In the genomic region with DNA sequence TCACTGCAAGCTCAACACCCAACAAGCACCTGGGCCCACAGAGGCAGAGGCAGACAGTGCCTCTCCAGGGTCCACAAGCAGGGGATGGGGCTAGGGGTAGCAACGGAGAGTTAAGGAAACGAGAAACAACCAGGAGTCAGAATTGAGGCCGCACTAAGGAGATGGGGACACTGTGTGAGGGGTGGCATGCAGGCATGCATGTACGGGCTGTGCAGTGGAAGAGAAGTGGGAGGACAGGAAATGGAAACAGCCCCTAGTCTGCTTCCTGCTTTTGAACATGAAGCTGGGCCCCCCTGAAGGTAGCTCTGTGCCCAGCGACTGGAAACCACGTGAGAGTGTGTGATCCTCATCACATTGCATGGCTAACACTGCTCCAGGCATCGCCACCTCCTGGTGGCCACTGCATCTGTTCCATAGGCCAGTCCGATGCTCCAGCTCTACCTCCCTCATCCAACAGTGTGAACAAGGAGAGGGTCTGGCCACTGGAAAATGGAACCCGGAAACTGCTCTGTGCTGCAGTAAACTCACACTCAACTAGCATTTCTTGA, we compare ENCODE assay signal across 9 cellular contexts. TPM values are rescaled to one million over a fixed set of nuclear protein-coding genes. Genes with fewer than 3 reads are reported as not detected.
DNase-seq lines count a peak whose midpoint lies in the region; ATAC-seq and TF ChIP-seq lines count a peak whose summit lies in the region.
"Had no signal": no experiment of that assay in that cellular context is flagged by ENCODE, and none has a peak within 500 bp of the region (broad histone marks: within the 10 kb centered on the region; RNA-seq: fewer than 3 reads in every experiment).

No MANE protein-coding gene starts in this region.

- H3K4ac ChIP-seq in mesendoderm (ENCODE audit: low read depth, low read length) (no peak overlapping the region), trophoblast cell (ENCODE audit: low read depth, low read length) (no peak overlapping the region)

- peak; percentile 47 for TF ChIP-seq RAD21 in Ishikawa (IDR thresholded peaks at IDR 0.05; ENCODE audit: low read depth)

- no peak overlapping the region for H2BK120ac ChIP-seq in mesendoderm (ENCODE audit: low read depth, low read length)
- H2BK120ac ChIP-seq in trophoblast cell (ENCODE audit: insufficient read depth, low read length, poor library complexity): no peak overlapping the region

- H3K79me2 ChIP-seq in mesendoderm (ENCODE audit: control insufficient read depth, insufficient read depth, low read length) (no peaks in the 10 kb centered on the region), trophoblast cell (ENCODE audit: control insufficient read depth, insufficient read depth, low read length, poor library complexity) (no peaks in the 10 kb centered on the region)

- H2BK12ac ChIP-seq in trophoblast cell (ENCODE audit: low read length): no peak overlapping the region

- H4K12ac ChIP-seq in trophoblast cell (ENCODE audit: low read depth, low read length): no peak overlapping the region

- H4K8ac ChIP-seq in mesendoderm (ENCODE audit: low read depth, low read length) (no peak overlapping the region), trophoblast cell (ENCODE audit: low read depth, low read length) (no peak overlapping the region)

- H3K23ac ChIP-seq in mesendoderm (ENCODE audit: low read length): no peak overlapping the region
- no peak overlapping the region for H3K23ac ChIP-seq in trophoblast cell (ENCODE audit: low read length)

- H3K27ac ChIP-seq in mesendoderm (ENCODE audit: low read depth, low read length) (no peak overlapping the region), trophoblast cell (ENCODE audit: low read depth, low read length) (no peak overlapping the region)

- H2BK5ac ChIP-seq in mesendoderm (ENCODE audit: low read length) (no peak overlapping the region), trophoblast cell (ENCODE audit: low read depth, low read length, poor library complexity) (no peak overlapping the region)

- H3K9me3 ChIP-seq in trophoblast cell (ENCODE audit: insufficient read depth, low read depth, low read length): peaks cover 3% of the 10 kb centered on the region

- H3K9ac ChIP-seq in mesendoderm (ENCODE audit: low read length) (no peak overlapping the region), trophoblast cell (ENCODE audit: low read length) (no peak overlapping the region)

- DNase-seq in COLO668 (lab: John Stamatoyannopoulos, UW; ENCODE audit: unreplicated experiment) (peak; percentile 8), choroid plexus epithelial cell (ENCODE audit: low read depth) (peak; percentile 56), mesendoderm (peak; percentile 62), cortex of kidney (lab: John Stamatoyannopoulos, UW) (no peak), retina (no peak), trophoblast cell (no peak)
- DNase-seq: NCI-H748 treated with DMSO at 0.1 percent for 48 hours had no signal

- no peaks in the 10 kb centered on the region for H3K27me3 ChIP-seq in mesendoderm (ENCODE audit: insufficient read depth, low read length, poor library complexity)
- no peaks in the 10 kb centered on the region for H3K27me3 ChIP-seq in trophoblast cell (ENCODE audit: insufficient read depth, low read length)

- H3K4me1 ChIP-seq in mesendoderm (ENCODE audit: control insufficient read depth, low read depth, low read length) (no peaks in the 10 kb centered on the region), trophoblast cell (ENCODE audit: control insufficient read depth in 1 of 2, insufficient read depth in 2 of 2, low read length in 2 of 2) (peaks cover 5 to 6% of the 10 kb centered on the region in 2 experiments)

- no peak overlapping the region for H2AK5ac ChIP-seq in mesendoderm (ENCODE audit: low read length)
- no peak overlapping the region for H2AK5ac ChIP-seq in trophoblast cell (ENCODE audit: low read length)

- no CpG with 5 or more reads among the region's 9 CpGs for WGBS in mesendoderm (ENCODE audit: extremely low coverage, insufficient coverage, low lambda C conversion rate)
- WGBS in trophoblast cell (ENCODE audit: extremely low coverage, insufficient coverage, insufficient read length): no CpG with 5 or more reads among the region's 9 CpGs

- no peak for ATAC-seq in GM19395 (IDR thresholded peaks at IDR 0.05; ENCODE audit: unreplicated experiment)

- no peak overlapping the region for H3K14ac ChIP-seq in trophoblast cell (ENCODE audit: low read length)

- no peak overlapping the region for H3K4me3 ChIP-seq in choroid plexus epithelial cell (ENCODE audit: low read depth, low read length)
- no peak overlapping the region for H3K4me3 ChIP-seq in mesendoderm (ENCODE audit: low read length)
- H3K4me3 ChIP-seq in trophoblast cell (ENCODE audit: low read depth, low read length): no peak overlapping the region

- TF ChIP-seq CTCF in choroid plexus epithelial cell (conservative IDR thresholded peaks at IDR 0.05; ENCODE audit: low read depth, low read length): peak; percentile 74

- H3K18ac ChIP-seq in mesendoderm (ENCODE audit: low read length) (no peak overlapping the region), trophoblast cell (ENCODE audit: low read length) (no peak overlapping the region)

- no peak overlapping the region for H2BK15ac ChIP-seq in mesendoderm (replicated peaks; ENCODE audit: low read depth)

- TF ChIP-seq EP300 in Ishikawa (IDR thresholded peaks at IDR 0.05; ENCODE audit: borderline replicate concordance): no peak

- H3K4me2 ChIP-seq in mesendoderm (ENCODE audit: low read length): no peak overlapping the region
- no peak overlapping the region for H3K4me2 ChIP-seq in trophoblast cell (ENCODE audit: low read length)

- no peak overlapping the region for H2AFZ ChIP-seq in trophoblast cell (ENCODE audit: insufficient read depth, low read length, poor library complexity)

- H4K91ac ChIP-seq in trophoblast cell (ENCODE audit: low read depth, low read length): no peak overlapping the region

- peaks cover 5% of the 10 kb centered on the region for H3K79me1 ChIP-seq in mesendoderm (ENCODE audit: low read length)
- H3K79me1 ChIP-seq in trophoblast cell (ENCODE audit: low read length): no peaks in the 10 kb centered on the region

- H3K36me3 ChIP-seq in mesendoderm (ENCODE audit: control insufficient read depth, insufficient read depth, low read length) (no peaks in the 10 kb centered on the region), trophoblast cell (ENCODE audit: control insufficient read depth in 1 of 2, insufficient read depth in 2 of 2, low read length in 2 of 2) (peaks cover 2% of the 10 kb centered on the region in 2 experiments)

- H4K5ac ChIP-seq in mesendoderm (ENCODE audit: low read length): no peak overlapping the region

- H3K56ac ChIP-seq in mesendoderm (ENCODE audit: low read length): no peak overlapping the region

TF ChIP-seq in Ishikawa, 13 proteins besides CTCF, POLR2A, EP300 and RAD21:
- TF ChIP-seq TEAD4 (IDR thresholded peaks at IDR 0.05) (no peak), ZBTB7A (IDR thresholded peaks at IDR 0.05; ENCODE audit: low read depth) (no peak), FOXM1 (IDR thresholded peaks at IDR 0.05; ENCODE audit: borderline replicate concordance, low read depth) (no peak), REST (IDR thresholded peaks at IDR 0.05; ENCODE audit: low read depth) (no peak), YY1 (IDR thresholded peaks at IDR 0.05; ENCODE audit: low read depth) (no peak)

RNA-seq across cellular contexts. Expression of gene XXYLT1, which starts 44.0 kb away (rescaled TPM):
- polyA plus RNA-seq in mesendoderm (2013, experiment 1 of 2): 23.7 TPM
- 23.4 TPM for polyA plus RNA-seq in mesendoderm (2013, experiment 2 of 2)
- polyA plus RNA-seq in trophoblast cell (2013): 15.3 and 15.4 TPM in 2 replicates

Comparison
In these comparisons a context has a peak if more than half of its experiments do, and no peak if none do; other contexts are left out.
1. DNase-seq: peak in COLO668 (single experiment), choroid plexus epithelial cell (single experiment) and mesendoderm (single experiment); none in cortex of kidney (single experiment), retina (single experiment) and trophoblast cell (0 of 2).